29 cellular contexts compared by ENCODE assay signal in genomic region chr5:144162686-144163085, GRCh38. TPM values are rescaled to one million over a fixed set of nuclear protein-coding genes. Genes with fewer than 3 reads are reported as not detected.
"Had no signal": no experiment of that assay in that cellular context is flagged by ENCODE, and none has a peak within 500 bp of the region (broad histone marks: within the 10 kb centered on the region; RNA-seq: fewer than 3 reads in every experiment).

No MANE protein-coding gene starts in this region.

- H3K27ac ChIP-seq: adrenal gland, body of pancreas, epithelial cell of prostate, esophagus squamous epithelium, gastrocnemius medialis, hepatocyte, neutrophil, ovary, right lobe of liver, skin epidermis, thoracic aorta, uterus, WERI-Rb-1 had no signal

- H3K4me1 ChIP-seq: right lobe of liver, uterus had no signal

- H3K4me2 ChIP-seq: hepatocyte had no signal

- H3K27me3 ChIP-seq: adrenal gland, body of pancreas, esophagus squamous epithelium, gastrocnemius medialis, hepatocyte, neutrophil, ovary, right lobe of liver, uterus had no signal

- H3K36me3 ChIP-seq: ovary, uterus had no signal

- DNase-seq: activated CD4-positive, alpha-beta memory T cell treated with anti-CD3 and anti-CD28 coated beads for 36 hours; activated CD4-positive, alpha-beta T cell treated with anti-CD3 and anti-CD28 coated beads for 48 hours; activated CD8-positive, alpha-beta memory T cell treated with anti-CD3 and anti-CD28 coated beads, Interleukin-2, amount 50 U/mL, for 4 hours; activated effector memory CD4-positive, alpha-beta T cell treated with Interleukin-2 at 50 U/mL for 16 hours; activated naive CD4-positive, alpha-beta T cell treated with Interleukin-2 at 50 U/mL for 16 hours; activated T-cell treated with anti-CD3 and anti-CD28 coated beads, Interleukin-2, amount 50 U/mL, for 4 hours; adrenal gland; aorta; body of pancreas; effector CD4-positive, alpha-beta T cell; esophagus squamous epithelium; gastrocnemius medialis; glutamatergic neuron; kidney; left colon; naive B cell; nephron progenitor cell; ovary; right lobe of liver; stimulated activated CD4-positive, alpha-beta T cell treated with anti-CD3 and anti-CD28 coated beads, Interleukin-4, amount 100 ng/mL, for 24 hours; T1000; uterus; WERI-Rb-1 had no signal

- FAIRE-seq: kidney had no signal

- H2AFZ ChIP-seq: hepatocyte had no signal

- H3K4me3 ChIP-seq: adrenal gland, body of pancreas, esophagus squamous epithelium, gastrocnemius medialis, hepatocyte, ovary, right lobe of liver, skin epidermis, thoracic aorta, uterus had no signal

- H3K9me3 ChIP-seq: adrenal gland, body of pancreas, esophagus squamous epithelium, gastrocnemius medialis, neutrophil, ovary, right lobe of liver, thoracic aorta, uterus had no signal

RNA-seq across cellular contexts. Expression of gene KCTD16, which starts 8.0 kb away (rescaled TPM):
- total RNA-seq: activated T-cell treated with anti-CD3 and anti-CD28 coated beads, Interleukin-2, amount 50 U/mL, for 4 hours; esophagus squamous epithelium; lower leg skin had no signal
